In the genomic region with DNA sequence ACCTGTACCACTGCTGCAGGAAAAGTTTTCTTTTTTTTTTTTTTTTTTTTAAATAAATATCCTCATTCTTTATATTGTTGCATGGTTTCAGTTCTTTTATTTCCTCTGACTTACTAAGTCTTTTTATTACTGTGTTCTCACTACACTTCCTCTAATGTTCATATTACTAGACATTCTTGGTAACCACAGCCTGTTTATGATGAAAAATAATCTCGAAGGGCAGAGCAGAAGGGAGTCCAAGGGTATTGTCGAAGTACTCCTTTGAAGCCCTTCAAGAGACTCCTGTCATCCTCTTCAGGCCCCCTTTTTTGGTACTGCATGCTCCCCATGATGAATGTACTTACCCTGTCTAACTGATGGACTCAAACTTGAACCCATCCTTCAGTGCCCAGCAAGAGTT, we compare ENCODE assay signal across 1 cellular context.
TF ChIP-seq lines count a peak whose summit lies in the region.

No MANE protein-coding gene starts in this region.

TF ChIP-seq in endothelial cell of umbilical vein, 7 proteins besides CTCF, POLR2A, EP300 and RAD21 (continued from another document):
- no peak for TF ChIP-seq EZH2 (IDR thresholded peaks at IDR 0.05; ENCODE audit: borderline replicate concordance, low read depth, low read length, severe bottlenecking)
